Comparison of ENCODE assay signal across 24 cellular contexts in genomic region chr4:121991968-121992367, GRCh38. TPM values are rescaled to one million over a fixed set of nuclear protein-coding genes. Genes with fewer than 3 reads are reported as not detected.
"Had no signal": no experiment of that assay in that cellular context is flagged by ENCODE, and none has a peak within 500 bp of the region (broad histone marks: within the 10 kb centered on the region; RNA-seq: fewer than 3 reads in every experiment).

No MANE protein-coding gene starts in this region.

- H3K36me3 Mint-ChIP-seq: naive thymus-derived CD4-positive, alpha-beta T cell; natural killer cell treated with Interleukin-12 subunit alpha and Interleukin-12 subunit beta and Interleukin-15 and Interleukin-18, amount 100 ng/mL, for 72 hours; stimulated activated effector memory CD8-positive, alpha-beta T cell treated with anti-CD3 and anti-CD28 coated beads, Interleukin-12 subunit alpha, Interleukin-12 subunit beta, amount 100 ng/mL, for 72 hours had no signal

- H3K9me3 ChIP-seq: heart right ventricle, left ventricle myocardium inferior, mucosa of descending colon, pancreas, prostate gland, sigmoid colon, spleen, tibial nerve, upper lobe of left lung had no signal

- H3K9me3 Mint-ChIP-seq: natural killer cell treated with Interleukin-12 subunit alpha and Interleukin-12 subunit beta and Interleukin-15 and Interleukin-18, amount 100 ng/mL, for 72 hours; stimulated activated effector memory CD8-positive, alpha-beta T cell treated with anti-CD3 and anti-CD28 coated beads, Interleukin-12 subunit alpha, Interleukin-12 subunit beta, amount 100 ng/mL, for 72 hours; stimulated activated naive CD8-positive, alpha-beta T cell treated with anti-CD3 and anti-CD28 coated beads, Interleukin-15, Interleukin-2, amounts not matched to agents 100 ng/mL and 50 ng/mL, for 24 hours had no signal

- H3K36me3 ChIP-seq: heart right ventricle, left ventricle myocardium inferior, pancreas, prostate gland, sigmoid colon, spleen, tibial nerve, upper lobe of left lung had no signal

- H2AFZ ChIP-seq: hepatocyte had no signal

- H3K27ac Mint-ChIP-seq: naive thymus-derived CD4-positive, alpha-beta T cell; natural killer cell treated with Interleukin-12 subunit alpha and Interleukin-12 subunit beta and Interleukin-15 and Interleukin-18, amount 100 ng/mL, for 72 hours; stimulated activated effector memory CD8-positive, alpha-beta T cell treated with anti-CD3 and anti-CD28 coated beads, Interleukin-12 subunit alpha, Interleukin-12 subunit beta, amount 100 ng/mL, for 72 hours; stimulated activated naive CD8-positive, alpha-beta T cell treated with anti-CD3 and anti-CD28 coated beads, Interleukin-15, Interleukin-2, amounts not matched to agents 100 ng/mL and 50 ng/mL, for 24 hours had no signal

- ATAC-seq: heart right ventricle; mucosa of descending colon; naive thymus-derived CD4-positive, alpha-beta T cell; natural killer cell treated with Interleukin-12 subunit alpha and Interleukin-12 subunit beta and Interleukin-15 and Interleukin-18, amount 100 ng/mL, for 72 hours; pancreas; right cardiac atrium; stimulated activated effector memory CD8-positive, alpha-beta T cell treated with anti-CD3 and anti-CD28 coated beads, Interleukin-12 subunit alpha, Interleukin-12 subunit beta, amount 100 ng/mL, for 72 hours had no signal

- H3K4me2 ChIP-seq: hepatocyte had no signal

- DNase-seq: heart right ventricle; islet precursor cell; left ventricle myocardium inferior; midbrain; mucosa of descending colon; naive thymus-derived CD4-positive, alpha-beta T cell; nucleus accumbens; pancreas; retina; right cardiac atrium; sigmoid colon; small intestine; spleen; stimulated activated CD4-positive, alpha-beta T cell treated with anti-CD3 and anti-CD28 coated beads, Interleukin-4, amount 100 ng/mL, for 24 hours; stimulated activated naive CD4-positive, alpha-beta T cell; upper lobe of left lung had no signal

- H3K79me2 ChIP-seq: hepatocyte had no signal

- H3K4me1 Mint-ChIP-seq: naive thymus-derived CD4-positive, alpha-beta T cell; stimulated activated effector memory CD8-positive, alpha-beta T cell treated with anti-CD3 and anti-CD28 coated beads, Interleukin-12 subunit alpha, Interleukin-12 subunit beta, amount 100 ng/mL, for 72 hours had no signal

- H3K27me3 ChIP-seq: pancreas, sigmoid colon, spleen, tibial nerve, upper lobe of left lung had no signal

- H3K4me3 Mint-ChIP-seq: naive thymus-derived CD4-positive, alpha-beta T cell; natural killer cell treated with Interleukin-12 subunit alpha and Interleukin-12 subunit beta and Interleukin-15 and Interleukin-18, amount 100 ng/mL, for 72 hours; stimulated activated effector memory CD8-positive, alpha-beta T cell treated with anti-CD3 and anti-CD28 coated beads, Interleukin-12 subunit alpha, Interleukin-12 subunit beta, amount 100 ng/mL, for 72 hours; stimulated activated naive CD8-positive, alpha-beta T cell treated with anti-CD3 and anti-CD28 coated beads, Interleukin-15, Interleukin-2, amounts not matched to agents 100 ng/mL and 50 ng/mL, for 24 hours had no signal

- H3K4me1 ChIP-seq: heart right ventricle, left ventricle myocardium inferior, pancreas, prostate gland, sigmoid colon, spleen, tibial nerve, upper lobe of left lung had no signal

- H3K27ac ChIP-seq: heart right ventricle, hepatocyte, left ventricle myocardium inferior, pancreas, prostate gland, sigmoid colon, spleen, tibial nerve, upper lobe of left lung had no signal

- FAIRE-seq: pancreas, small intestine had no signal

- H3K4me3 ChIP-seq: heart right ventricle, hepatocyte, left ventricle myocardium inferior, lung, mucosa of descending colon, pancreas, prostate gland, sigmoid colon, spleen, tibial nerve, upper lobe of left lung had no signal

RNA-seq across cellular contexts. Expression of gene TRPC3, which starts 40.1 kb away (rescaled TPM):
- total RNA-seq: kidney epithelial cell had no signal
- polyA plus RNA-seq: naive thymus-derived CD4-positive, alpha-beta T cell had no signal
